In genomic region chr17:2929881-2930533, GRCh38 we compare ENCODE assay signal across 8 cellular contexts.
DNase-seq lines count a peak whose midpoint lies in the region; ATAC-seq and TF ChIP-seq lines count a peak whose summit lies in the region.

No MANE protein-coding gene starts in this region.

- H3K9me3 Mint-ChIP-seq in activated T-cell treated with anti-CD3 and anti-CD28 coated beads, Interleukin-2, amount 50 U/mL, for 24 hours: no peaks in the 10 kb centered on the region
- H3K9me3 Mint-ChIP-seq in naive thymus-derived CD8-positive, alpha-beta T cell: peaks cover 0 to 2% (median 0%) of the 10 kb centered on the region in 9 donors

- TF ChIP-seq CTCF in GM06990 (IDR thresholded peaks at IDR 0.05; ENCODE audit: insufficient read depth, low read length, poor library complexity, severe bottlenecking): peak; percentile 81
- peak; percentile 79 for TF ChIP-seq CTCF in MM.1S (IDR thresholded peaks at IDR 0.05; ENCODE audit: low read length)

- no peaks in the 10 kb centered on the region for H3K79me2 ChIP-seq in MM.1S (ENCODE audit: low read length)

- H3K27me3 ChIP-seq in GM06990 (replicated peaks; ENCODE audit: control insufficient read depth, insufficient read depth, low read length): peaks cover 2% of the 10 kb centered on the region; the same call in 1 of the 2 replicates
- H3K27me3 ChIP-seq in MM.1S (replicated peaks; ENCODE audit: insufficient read depth, low read length): peaks cover 48% of the 10 kb centered on the region

- H3K4me3 Mint-ChIP-seq in activated T-cell treated with anti-CD3 and anti-CD28 coated beads, Interleukin-2, amount 50 U/mL, for 24 hours: no peak overlapping the region
- no peak overlapping the region for H3K4me3 Mint-ChIP-seq in naive thymus-derived CD8-positive, alpha-beta T cell

- H3K4me2 ChIP-seq in MM.1S (ENCODE audit: low read depth, low read length): no peak overlapping the region

- no peak for DNase-seq in GM06990 (ENCODE audit: extremely low read depth, insufficient read length)
- DNase-seq in MM.1S: no peak
- peak; percentile 59 for DNase-seq in activated T-cell treated with anti-CD3 and anti-CD28 coated beads, Interleukin-2, amount 50 U/mL, for 24 hours
- peak; percentile 55 for DNase-seq in hepatic stellate cell (ENCODE audit: low spot score)
- peak; percentile 32 for DNase-seq in stimulated activated CD4-positive, alpha-beta T cell treated with anti-CD3 and anti-CD28 coated beads, Interleukin-4, amount 100 ng/mL, for 24 hours
- DNase-seq in naive thymus-derived CD8-positive, alpha-beta T cell: no peak

- no peaks in the 10 kb centered on the region for H4K20me1 ChIP-seq in MM.1S (ENCODE audit: insufficient read depth, low read length)

- H3F3A ChIP-seq in MM.1S (ENCODE audit: insufficient read depth, low read length): no peaks in the 10 kb centered on the region

- H3K4me1 ChIP-seq in MM.1S (ENCODE audit: low read length): no peaks in the 10 kb centered on the region

- no peak overlapping the region for H3K27ac ChIP-seq in MM.1S (ENCODE audit: low read length)

- POLR2A ChIA-PET in naive thymus-derived CD8-positive, alpha-beta T cell (lab: Charles Lee): interaction anchor here (1.4 kb wide), 1 partner anchor 72 kb away, joined by 3 read pairs; no protein-coding TSS in a partner anchor

- no peaks in the 10 kb centered on the region for H3K27me3 Mint-ChIP-seq in activated T-cell treated with anti-CD3 and anti-CD28 coated beads, Interleukin-2, amount 50 U/mL, for 24 hours
- peaks cover 0 to 2% (median 0%) of the 10 kb centered on the region in 5 donors for H3K27me3 Mint-ChIP-seq in naive thymus-derived CD8-positive, alpha-beta T cell

- H3K27ac Mint-ChIP-seq in activated T-cell treated with anti-CD3 and anti-CD28 coated beads, Interleukin-2, amount 50 U/mL, for 24 hours: no peak overlapping the region
- no peak overlapping the region for H3K27ac Mint-ChIP-seq in naive thymus-derived CD8-positive, alpha-beta T cell

- ATAC-seq in GM18873 (IDR thresholded peaks at IDR 0.05; ENCODE audit: low FRiP score, unreplicated experiment) (no peak), GM21526 (IDR thresholded peaks at IDR 0.05; ENCODE audit: low FRiP score, unreplicated experiment) (no peak)
- ATAC-seq in naive thymus-derived CD8-positive, alpha-beta T cell: no peak

- peaks cover 4% of the 10 kb centered on the region for H3K36me3 Mint-ChIP-seq in activated T-cell treated with anti-CD3 and anti-CD28 coated beads, Interleukin-2, amount 50 U/mL, for 24 hours (ENCODE audit: low read depth)
- H3K36me3 Mint-ChIP-seq in naive thymus-derived CD8-positive, alpha-beta T cell: peaks cover 0 to 15% (median 12%) of the 10 kb centered on the region in 3 donors

- H2AFZ ChIP-seq in MM.1S (ENCODE audit: low read length): no peak overlapping the region

- peaks cover 13% of the 10 kb centered on the region for H3K4me1 Mint-ChIP-seq in activated T-cell treated with anti-CD3 and anti-CD28 coated beads, Interleukin-2, amount 50 U/mL, for 24 hours (ENCODE audit: low read depth)
- H3K4me1 Mint-ChIP-seq in naive thymus-derived CD8-positive, alpha-beta T cell: peaks cover 12 to 41% (median 21%) of the 10 kb centered on the region in 4 donors

- no peaks in the 10 kb centered on the region for H3K9me2 ChIP-seq in MM.1S (replicated peaks; ENCODE audit: insufficient read depth, low read length)

- H3K9me3 ChIP-seq in MM.1S (replicated peaks; ENCODE audit: insufficient read depth, low read length): no peaks in the 10 kb centered on the region

- H3K36me3 ChIP-seq in GM06990 (ENCODE audit: control insufficient read depth, insufficient read depth, low read length) (no peaks in the 10 kb centered on the region), MM.1S (replicated peaks; ENCODE audit: insufficient read depth, low read length) (no peaks in the 10 kb centered on the region)

- no peak overlapping the region for H3K9ac ChIP-seq in MM.1S (ENCODE audit: low read length)

- H3K4me3 ChIP-seq in GM06990 (replicated peaks; ENCODE audit: low read depth, low read length) (no peak overlapping the region), MM.1S (ENCODE audit: low read length) (no peak overlapping the region)

Comparison
In these comparisons a context has a peak if more than half of its experiments do, and no peak if none do; other contexts are left out.
1. DNase-seq: peak in activated T-cell treated with anti-CD3 and anti-CD28 coated beads, Interleukin-2, amount 50 U/mL, for 24 hours (single experiment), hepatic stellate cell (single experiment) and stimulated activated CD4-positive, alpha-beta T cell treated with anti-CD3 and anti-CD28 coated beads, Interleukin-4, amount 100 ng/mL, for 24 hours (single experiment); none in GM06990 (single experiment), MM.1S (single experiment) and naive thymus-derived CD8-positive, alpha-beta T cell (0 of 10).